Comparison of ENCODE assay signal across 27 cellular contexts in the genomic region with DNA sequence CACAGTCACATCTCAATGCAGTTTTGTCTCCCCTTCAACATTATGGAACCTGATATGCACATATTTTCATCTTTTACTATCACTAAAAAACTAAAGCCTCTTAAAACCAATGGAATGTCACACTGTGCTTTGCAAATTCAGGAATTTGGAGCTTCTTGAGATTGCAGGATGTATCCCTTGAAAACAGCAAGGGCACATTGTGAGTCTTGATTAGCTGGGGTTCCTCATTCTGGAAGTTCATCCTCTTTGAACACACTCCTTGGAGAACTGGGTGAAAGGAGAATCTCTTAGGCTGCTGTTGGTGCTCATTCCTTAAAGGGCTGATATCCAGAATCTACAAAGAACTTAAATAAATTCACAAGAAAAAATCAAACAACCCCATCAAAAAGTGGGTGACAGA. TPM values are rescaled to one million over a fixed set of nuclear protein-coding genes. Genes with fewer than 3 reads are reported as not detected.
"Had no signal": no experiment of that assay in that cellular context is flagged by ENCODE, and none has a peak within 500 bp of the region (broad histone marks: within the 10 kb centered on the region; RNA-seq: fewer than 3 reads in every experiment).

No MANE protein-coding gene starts in this region.

- DNase-seq: activated B cell treated with CpG ODN at 0.5 μM for 24 hours; activated CD4-positive, alpha-beta T cell treated with anti-CD3 and anti-CD28 coated beads for 1 hour; activated CD4-positive, alpha-beta T cell treated with anti-CD3 and anti-CD28 coated beads, Interleukin-2, amount 10 ng/mL, durations not matched to agents 24 days and 14 days; activated CD4-positive, alpha-beta T cell treated with anti-CD3 and anti-CD28 coated beads, Interleukin-2, amount 50 U/mL, for 48 hours; activated CD8-positive, alpha-beta memory T cell treated with anti-CD3 and anti-CD28 coated beads, Interleukin-2, amount 10 ng/mL, durations not matched to agents 7 days and 5 days; activated effector memory CD4-positive, alpha-beta T cell treated with Interleukin-2 at 50 U/mL for 16 hours; activated naive CD4-positive, alpha-beta T cell; activated T-cell treated with anti-CD3 and anti-CD28 coated beads, Interleukin-2, amount 50 U/mL, for 24 hours; amniotic stem cell; body of pancreas; central memory CD4-positive, alpha-beta T cell; NCI-H1092 treated with DMSO at 0.1 percent for 48 hours; NCI-H1417 treated with DMSO at 0.1 percent for 48 hours; NCI-H1694; NCI-H2029; NCI-H345; NCI-H510A; NCI-H526 treated with DMSO at 0.1 percent for 48 hours; PC-9; SHP77 treated with DMSO at 0.1 percent for 48 hours; T-helper 17 cell; T-helper 9 cell had no signal

- H3K4me1 Mint-ChIP-seq: activated CD4-positive, alpha-beta T cell treated with anti-CD3 and anti-CD28 coated beads, Interleukin-2, amount 10 ng/mL, durations not matched to agents 24 days and 14 days; activated CD8-positive, alpha-beta memory T cell treated with anti-CD3 and anti-CD28 coated beads, Interleukin-2, amount 10 ng/mL, durations not matched to agents 7 days and 5 days; activated naive CD4-positive, alpha-beta T cell treated with anti-CD3 and anti-CD28 coated beads, Interleukin-2, amount 50 U/mL, for 24 hours; T-helper 17 cell had no signal

- ATAC-seq: activated CD8-positive, alpha-beta memory T cell treated with anti-CD3 and anti-CD28 coated beads, Interleukin-2, amount 10 ng/mL, durations not matched to agents 7 days and 5 days; body of pancreas; T-helper 17 cell had no signal

- H3K9me3 ChIP-seq: ascending aorta, body of pancreas had no signal

- H3K27ac Mint-ChIP-seq: activated B cell treated with CpG ODN at 0.5 μM for 24 hours; activated CD4-positive, alpha-beta T cell treated with anti-CD3 and anti-CD28 coated beads, Interleukin-2, amount 10 ng/mL, durations not matched to agents 24 days and 14 days; activated CD8-positive, alpha-beta memory T cell treated with anti-CD3 and anti-CD28 coated beads, Interleukin-2, amount 10 ng/mL, durations not matched to agents 7 days and 5 days; activated naive CD4-positive, alpha-beta T cell treated with anti-CD3 and anti-CD28 coated beads, Interleukin-2, amount 50 U/mL, for 24 hours; activated T-cell treated with anti-CD3 and anti-CD28 coated beads, Interleukin-2, amount 50 U/mL, for 24 hours; activated T-helper 1 cell treated with anti-CD3 and anti-CD28 coated beads, Interleukin-12 subunit alpha, Interleukin-12 subunit beta, Interleukin-2, Interleukin-4 antibody, amounts not matched to agents 30 ng/mL and 10 ng/mL and 1 ng/mL, durations not matched to agents 14 hours and 24 hours and 36 hours; T-helper 17 cell had no signal

- H2AFZ ChIP-seq: PC-9 had no signal

- H3K4me3 ChIP-seq: ascending aorta, body of pancreas, PC-9 had no signal

- H3K27ac ChIP-seq: ascending aorta, body of pancreas, PC-9 had no signal

- H3K27me3 ChIP-seq: ascending aorta, body of pancreas had no signal

- H3K4me2 ChIP-seq: PC-9 had no signal

- H3K36me3 Mint-ChIP-seq: activated CD8-positive, alpha-beta memory T cell treated with anti-CD3 and anti-CD28 coated beads, Interleukin-2, amount 10 ng/mL, durations not matched to agents 7 days and 5 days; activated naive CD4-positive, alpha-beta T cell treated with anti-CD3 and anti-CD28 coated beads, Interleukin-2, amount 50 U/mL, for 24 hours had no signal

- H3K4me3 Mint-ChIP-seq: activated B cell treated with CpG ODN at 0.5 μM for 24 hours; activated CD4-positive, alpha-beta T cell treated with anti-CD3 and anti-CD28 coated beads, Interleukin-2, amount 10 ng/mL, durations not matched to agents 24 days and 14 days; activated CD8-positive, alpha-beta memory T cell treated with anti-CD3 and anti-CD28 coated beads, Interleukin-2, amount 10 ng/mL, durations not matched to agents 7 days and 5 days; activated naive CD4-positive, alpha-beta T cell treated with anti-CD3 and anti-CD28 coated beads, Interleukin-2, amount 50 U/mL, for 24 hours; activated T-cell treated with anti-CD3 and anti-CD28 coated beads, Interleukin-2, amount 50 U/mL, for 24 hours; activated T-helper 1 cell treated with anti-CD3 and anti-CD28 coated beads, Interleukin-12 subunit alpha, Interleukin-12 subunit beta, Interleukin-2, Interleukin-4 antibody, amounts not matched to agents 30 ng/mL and 10 ng/mL and 1 ng/mL, durations not matched to agents 14 hours and 24 hours and 36 hours; T-helper 17 cell had no signal

- H3K27me3 Mint-ChIP-seq: activated CD4-positive, alpha-beta T cell treated with anti-CD3 and anti-CD28 coated beads, Interleukin-2, amount 10 ng/mL, durations not matched to agents 24 days and 14 days; activated CD8-positive, alpha-beta memory T cell treated with anti-CD3 and anti-CD28 coated beads, Interleukin-2, amount 10 ng/mL, durations not matched to agents 7 days and 5 days had no signal

- H3K36me3 ChIP-seq: ascending aorta had no signal

- H3K4me1 ChIP-seq: ascending aorta, body of pancreas had no signal

RNA-seq across cellular contexts. Expression of a gene that starts 21.1 kb away (rescaled TPM):
- total RNA-seq: activated CD4-positive, alpha-beta T cell treated with anti-CD3 and anti-CD28 coated beads, Interleukin-2, amount 10 ng/mL, durations not matched to agents 24 days and 14 days; activated CD8-positive, alpha-beta memory T cell treated with anti-CD3 and anti-CD28 coated beads, Interleukin-2, amount 10 ng/mL, durations not matched to agents 7 days and 5 days; activated T-helper 1 cell treated with anti-CD3 and anti-CD28 coated beads, Interleukin-12 subunit alpha, Interleukin-12 subunit beta, Interleukin-2, Interleukin-4 antibody, amounts not matched to agents 30 ng/mL and 10 ng/mL and 1 ng/mL, durations not matched to agents 14 hours and 24 hours and 36 hours; MCF 10A; PC-9; SK-MEL-5; T-helper 17 cell had no signal
